In genomic region chr19:36849701-36850645, GRCh38 we compare ENCODE assay signal across 8 cellular contexts. TPM values are rescaled to one million over a fixed set of nuclear protein-coding genes. Genes with fewer than 3 reads are reported as not detected.
DNase-seq lines count a peak whose midpoint lies in the region; ATAC-seq, FAIRE-seq and TF ChIP-seq lines count a peak whose summit lies in the region.

No MANE protein-coding gene starts in this region.

- WGBS in HepG2 (ENCODE audit: low lambda C conversion rate): 2% methylated on average over 16 of the region's 37 CpGs

- H3K36me3 ChIP-seq in HepG2 (replicated peaks in 1 of 2; ENCODE audit: control insufficient read depth in 1 of 2, insufficient read depth in 2 of 2, low read length in 2 of 2): no peaks in the 10 kb centered on the region; a peak in 1 of 5 replicates

- peaks cover 6% of the 10 kb centered on the region for H3K79me2 ChIP-seq in HepG2 (ENCODE audit: insufficient read depth, low read length)

- TF ChIP-seq RAD21 in HepG2 (CRISPR knock-in tag; IDR thresholded peaks at IDR 0.05): no peak

- in situ Hi-C loops in HepG2 (cut with HindIII; ENCODE audit: extremely low pct_ligation_motif_present, low pct_unique_long_range_greater_than_20kb): no loop called here

- peak; percentile 81 for ATAC-seq in GM19043 (IDR thresholded peaks at IDR 0.05; ENCODE audit: low read depth, unreplicated experiment)
- peak; percentile 71 for ATAC-seq in HG03378 (IDR thresholded peaks at IDR 0.05; ENCODE audit: unreplicated experiment)
- peak; percentile 98 for ATAC-seq in HepG2

- H3K4me2 ChIP-seq in HepG2 (ENCODE audit: low read depth, low read length): peak overlapping the region; percentile 89

- H3K9ac ChIP-seq in HepG2 (ENCODE audit: insufficient read depth, low read depth, low read length): peak overlapping the region; percentile 89

- peaks cover 11% of the 10 kb centered on the region; the same call in 1 of the 2 replicates for H3K9me3 ChIP-seq in HepG2 (ENCODE audit: low read length)

- peak; percentile 81 to 86 for DNase-seq in AML-193 (lab: John Stamatoyannopoulos, UW)
- peak; percentile 58 for DNase-seq in NCI-H524 treated with DMSO at 0.1 percent for 48 hours (lab: John Stamatoyannopoulos, UW)
- peak; percentile 72 to 85 for DNase-seq in activated CD4-positive, alpha-beta T cell treated with anti-CD3 and anti-CD28 coated beads, Interleukin-2, amount 50 U/mL, for 24 hours (ENCODE audit: low read depth in 1 of 2, low spot score in 1 of 2)
- DNase-seq in dermis microvascular lymphatic vessel endothelial cell (ENCODE audit: low read depth in 2 of 2): peak; percentile 84 to 93
- DNase-seq in HepG2 (ENCODE audit: low spot score): peak; percentile 85
- peak; percentile 86 for DNase-seq in stimulated activated CD4-positive, alpha-beta T cell treated with anti-CD3 and anti-CD28 coated beads, Interleukin-2, amount 100 ng/mL, for 4 hours (ENCODE audit: low read depth)

- H4K20me1 ChIP-seq in HepG2 (ENCODE audit: insufficient read depth, low read length): no peaks in the 10 kb centered on the region

- H3K27ac ChIP-seq in HepG2 (ENCODE audit: extremely low read length, insufficient read depth, low read length): peak overlapping the region; percentile 67

- intact Hi-C loops in HepG2 (cut with micrococcal nuclease; ENCODE audit: unreplicated experiment): loop anchor here (1.0 to 5.0 kb wide), 2 partner anchors 12 to 78 kb away; partner anchors contain the start of genes ZNF790 and ZNF850

- BruUV-seq in HepG2 (replicated peaks; lab: Mats Ljungman, UMichigan): no TSS peak

- H2AFZ ChIP-seq in HepG2 (ENCODE audit: low read length): peak overlapping the region; percentile 95

- CTCF ChIA-PET in HepG2 (lab: Yijun Ruan, JAX; ENCODE audit: low intra/inter-chr PET ratio, low total read pairs): no interaction called here

- peak; percentile 36 for FAIRE-seq in HepG2 (lab: Jason Lieb, UNC)

- H3K27me3 ChIP-seq in HepG2 (ENCODE audit: control insufficient read depth in 1 of 2, insufficient read depth in 2 of 2, low read length in 2 of 2): peaks cover 0 to 4% of the 10 kb centered on the region in 2 experiments; a peak in 1 of 5 replicates

- peak; percentile 70 to 78 for TF ChIP-seq POLR2A in HepG2 (IDR thresholded peaks at IDR 0.05; ENCODE audit: insufficient read depth in 1 of 2, low read depth in 2 of 2, low read length in 2 of 2)

- H3K4me1 ChIP-seq in HepG2 (ENCODE audit: insufficient read depth, low read length): peaks cover 12% of the 10 kb centered on the region

- TF ChIP-seq EP300 in HepG2 (IDR thresholded peaks at IDR 0.05; ENCODE audit: low read depth in 2 of 2, low read length in 2 of 2): no peak
- TF ChIP-seq EP300 in HepG2 (CRISPR knock-in tag; IDR thresholded peaks at IDR 0.05; ENCODE audit: borderline replicate concordance): no peak

- no peak for TF ChIP-seq CTCF in HepG2 (CRISPR knock-in tag; IDR thresholded peaks at IDR 0.05)

- H3K4me3 ChIP-seq in HepG2 (replicated peaks in 1 of 3; ENCODE audit: insufficient read depth in 1 of 3, low read depth in 2 of 3, low read length in 3 of 3): peak overlapping the region; percentile 88 to 98 (median 96)

- POLR2A ChIA-PET in HepG2 (lab: Yijun Ruan, JAX): interaction anchor here (0.6 to 4.8 kb wide), 23 partner anchors 8 to 744 kb away, joined by 3 to 169 read pairs (median 6); partner anchors contain the start of genes ZFP14, ZNF260, ZNF382 and ZNF383

TF ChIP-seq in HepG2, 621 proteins besides CTCF, POLR2A, EP300 and RAD21 (continues in another document):
- TF ChIP-seq HNRNPUL1 (IDR thresholded peaks at IDR 0.05; ENCODE audit: low read depth, low read length): no peak
- no peak for TF ChIP-seq CBX5 (CRISPR knock-in tag; IDR thresholded peaks at IDR 0.05; ENCODE audit: borderline replicate concordance)
- no peak for TF ChIP-seq CEBPB (IDR thresholded peaks at IDR 0.05; ENCODE audit: borderline replicate concordance, low read depth, low read length)
- peak; percentile 56; the same call in 1 of the 2 replicates for TF ChIP-seq KDM2A (CRISPR knock-in tag; IDR thresholded peaks at IDR 0.05; ENCODE audit: borderline replicate concordance, low read depth)

RNA-seq across cellular contexts. Expression of gene ZNF345, which starts 0.7 kb away (rescaled TPM):
- total RNA-seq in dermis microvascular lymphatic vessel endothelial cell (2.6 and 5.1 TPM in 2 replicates), HepG2 (2016; rRNA removed; fragmentation: Illumina TruSeq; extraction: Trizol) (2.9 and 3.0 TPM in 2 replicates)
- total RNA-seq in HepG2 (2016; cell fraction: cytosol; rRNA removed; fragmentation: Illumina TruSeq; extraction: Trizol; ENCODE audit: low read depth): 0.62 and 1.2 TPM in 2 replicates
- 3.0 and 3.7 TPM in 2 replicates for total RNA-seq in HepG2 (2016; cell fraction: insoluble cytoplasmic fraction; rRNA removed; fragmentation: Illumina TruSeq; extraction: Trizol)
- total RNA-seq in HepG2 (2016; cell fraction: membrane; rRNA removed; fragmentation: Illumina TruSeq; extraction: Trizol): 1.2 and 1.3 TPM in 2 replicates
- 3.0 and 4.5 TPM in 2 replicates for total RNA-seq in HepG2 (2016; cell fraction: nucleus; rRNA removed; fragmentation: Illumina TruSeq; extraction: Trizol)
- polyA plus RNA-seq in HepG2 (2011; rRNA removed): 2.6 TPM in 2 replicates
- polyA plus RNA-seq in HepG2 (2011; cell fraction: cytosol; rRNA removed): 0.86 and 1.6 TPM in 2 replicates
- polyA plus RNA-seq in HepG2 (2011; cell fraction: nucleus; rRNA removed): 3.9 and 8.2 TPM in 2 replicates
- polyA plus RNA-seq in HepG2 (2012): 2.7 and 3.4 TPM in 2 replicates
- 0.19 TPM in 1 of 2 replicates, not detected in the other for polyA plus RNA-seq in HepG2 (2016; cell fraction: cytosol; fragmentation: Illumina TruSeq; extraction: Trizol; ENCODE audit: low read depth)
- polyA plus RNA-seq in HepG2 (2016; cell fraction: insoluble cytoplasmic fraction; fragmentation: Illumina TruSeq; extraction: Trizol; ENCODE audit: low read depth): 1.9 and 2.2 TPM in 2 replicates
- polyA plus RNA-seq in HepG2 (2016; cell fraction: membrane; fragmentation: Illumina TruSeq; extraction: Trizol; ENCODE audit: low read depth): 0.68 and 0.76 TPM in 2 replicates
- 5.4 and 5.8 TPM in 2 replicates for polyA plus RNA-seq in HepG2 (2016; cell fraction: nucleus; fragmentation: Illumina TruSeq; extraction: Trizol; ENCODE audit: insufficient read depth, low read depth)
- 1.2 TPM in 1 of 2 replicates, not detected in the other for polyA minus RNA-seq in HepG2 (2011; rRNA and poly(A)+ RNA removed; ENCODE audit: low replicate concordance)
- polyA minus RNA-seq in HepG2 (2011; cell fraction: cytosol; rRNA and poly(A)+ RNA removed): 1.8 and 1.9 TPM in 2 replicates
- polyA minus RNA-seq in HepG2 (2011; cell fraction: nucleus; rRNA and poly(A)+ RNA removed): 3.7 and 5.8 TPM in 2 replicates

RNA-seq across cellular contexts. Expression of gene ZNF790, which starts 11.8 kb away (rescaled TPM):
- total RNA-seq in dermis microvascular lymphatic vessel endothelial cell (8.3 and 8.5 TPM in 2 replicates), HepG2 (2016; rRNA removed; fragmentation: Illumina TruSeq; extraction: Trizol) (5.3 and 8.5 TPM in 2 replicates)
- total RNA-seq in HepG2 (2016; cell fraction: cytosol; rRNA removed; fragmentation: Illumina TruSeq; extraction: Trizol; ENCODE audit: low read depth): 0.53 and 1.6 TPM in 2 replicates
- total RNA-seq in HepG2 (2016; cell fraction: insoluble cytoplasmic fraction; rRNA removed; fragmentation: Illumina TruSeq; extraction: Trizol): 5.9 and 7.8 TPM in 2 replicates
- total RNA-seq in HepG2 (2016; cell fraction: membrane; rRNA removed; fragmentation: Illumina TruSeq; extraction: Trizol): 2.3 and 2.4 TPM in 2 replicates
- 4.9 and 8.2 TPM in 2 replicates for total RNA-seq in HepG2 (2016; cell fraction: nucleus; rRNA removed; fragmentation: Illumina TruSeq; extraction: Trizol)
- 1.3 and 1.4 TPM in 2 replicates for polyA plus RNA-seq in HepG2 (2011; rRNA removed)
- 1.1 and 1.6 TPM in 2 replicates for polyA plus RNA-seq in HepG2 (2011; cell fraction: cytosol; rRNA removed)
- 1.00 and 1.8 TPM in 2 replicates for polyA plus RNA-seq in HepG2 (2011; cell fraction: nucleus; rRNA removed)
- 2.2 and 3.4 TPM in 2 replicates for polyA plus RNA-seq in HepG2 (2012)
- 0.18 and 0.33 TPM in 2 replicates for polyA plus RNA-seq in HepG2 (2016; cell fraction: cytosol; fragmentation: Illumina TruSeq; extraction: Trizol; ENCODE audit: low read depth)
- 3.4 TPM in 2 replicates for polyA plus RNA-seq in HepG2 (2016; cell fraction: insoluble cytoplasmic fraction; fragmentation: Illumina TruSeq; extraction: Trizol; ENCODE audit: low read depth)
- 0.36 and 0.84 TPM in 2 replicates for polyA plus RNA-seq in HepG2 (2016; cell fraction: membrane; fragmentation: Illumina TruSeq; extraction: Trizol; ENCODE audit: low read depth)
- polyA plus RNA-seq in HepG2 (2016; cell fraction: nucleus; fragmentation: Illumina TruSeq; extraction: Trizol; ENCODE audit: insufficient read depth, low read depth): 3.5 and 4.3 TPM in 2 replicates
- 1.0 TPM in 1 of 2 replicates, not detected in the other for polyA minus RNA-seq in HepG2 (2011; rRNA and poly(A)+ RNA removed; ENCODE audit: low replicate concordance)
- polyA minus RNA-seq in HepG2 (2011; cell fraction: cytosol; rRNA and poly(A)+ RNA removed): 1.5 and 2.0 TPM in 2 replicates
- polyA minus RNA-seq in HepG2 (2011; cell fraction: nucleus; rRNA and poly(A)+ RNA removed): 10.2 and 13.6 TPM in 2 replicates

Comparison
In these comparisons a context has a peak if more than half of its experiments do, and no peak if none do; other contexts are left out.
1. Peak in every context shown above with its lines: DNase-seq, ATAC-seq, H3K4me3 ChIP-seq and H3K27ac ChIP-seq.